In genomic region chr10:1212571-1213141, GRCh38 we compare ENCODE assay signal across 19 cellular contexts.
A peak's percentile ranks its signal among the peaks of the same experiment; 100 is the strongest.
DNase-seq lines count a peak whose midpoint lies in the region; ATAC-seq and TF ChIP-seq lines count a peak whose summit lies in the region.
"Had no signal": no experiment of that assay in that cellular context is flagged by ENCODE, and none has a peak within 500 bp of the region (broad histone marks: within the 10 kb centered on the region; RNA-seq: fewer than 3 reads in every experiment).

No MANE protein-coding gene starts in this region.

- POLR2A ChIA-PET in activated CD8-positive, alpha-beta T cell treated with anti-CD3 and anti-CD28 coated beads, Interleukin-2, amount 10 ng/mL, durations not matched to agents 7 days and 5 days (lab: Charles Lee) = no interaction called here

- H3K36me3 Mint-ChIP-seq in activated CD8-positive, alpha-beta T cell treated with anti-CD3 and anti-CD28 coated beads, Interleukin-2, amount 10 ng/mL, durations not matched to agents 7 days and 5 days (ENCODE audit: low read depth) = no peaks in the 10 kb centered on the region

- H3K27me3 Mint-ChIP-seq in activated CD8-positive, alpha-beta T cell treated with anti-CD3 and anti-CD28 coated beads, Interleukin-2, amount 10 ng/mL, durations not matched to agents 7 days and 5 days (ENCODE audit: low read depth) = no peaks in the 10 kb centered on the region

- CTCF ChIA-PET in activated CD8-positive, alpha-beta T cell treated with anti-CD3 and anti-CD28 coated beads, Interleukin-2, amount 10 ng/mL, durations not matched to agents 7 days and 5 days (lab: Charles Lee) = no interaction called here

- 73% methylated on average over 9 of the region's 9 CpGs for WGBS in right cardiac atrium

- no peak for ATAC-seq in activated CD8-positive, alpha-beta T cell treated with anti-CD3 and anti-CD28 coated beads, Interleukin-2, amount 10 ng/mL, durations not matched to agents 7 days and 5 days
- ATAC-seq in right cardiac atrium = no peak
- ATAC-seq: GM23338, Right ventricle myocardium inferior had no signal

- no peaks in the 10 kb centered on the region for H3K9me3 ChIP-seq in BE2C
- no peaks in the 10 kb centered on the region for H3K9me3 ChIP-seq in right cardiac atrium (ENCODE audit: control insufficient read depth, low read length)

- no peak overlapping the region for H3K4me3 ChIP-seq in BE2C (ENCODE audit: low read depth, low read length)
- H3K4me3 ChIP-seq in right cardiac atrium (ENCODE audit: low read length) = no peak overlapping the region
- H3K4me3 ChIP-seq: GM23338 had no signal

- no peaks in the 10 kb centered on the region for H3K36me3 ChIP-seq in BE2C

- DNase-seq in activated CD8-positive, alpha-beta memory T cell treated with anti-CD3 and anti-CD28 coated beads, Interleukin-2, amount 50 U/mL, for 48 hours = peak; percentile 44
- no peak for DNase-seq in activated CD8-positive, alpha-beta memory T cell treated with anti-CD3 and anti-CD28 coated beads for 24 hours
- DNase-seq in caudate nucleus (lab: John Stamatoyannopoulos, UW) = no peak
- DNase-seq in mesenteric fat pad (ENCODE audit: low spot score) = peak; percentile 82
- DNase-seq in activated CD8-positive, alpha-beta T cell treated with anti-CD3 and anti-CD28 coated beads, Interleukin-2, amount 10 ng/mL, durations not matched to agents 7 days and 5 days = no peak
- no peak for DNase-seq in BE2C
- DNase-seq in right cardiac atrium = no peak
- DNase-seq: 8988T, AML-193, EL, GF-D8, Kasumi-1, NCI-H2081 treated with DMSO at 0.1 percent for 48 hours, NCI-H446, NCI-H526 had no signal

- H3K4me3 Mint-ChIP-seq in activated CD8-positive, alpha-beta T cell treated with anti-CD3 and anti-CD28 coated beads, Interleukin-2, amount 10 ng/mL, durations not matched to agents 7 days and 5 days = no peak overlapping the region
- H3K4me3 Mint-ChIP-seq: GM23338 had no signal

- intact Hi-C loops in right cardiac atrium (cut with DNase I) = no loop called here

- H3K27ac Mint-ChIP-seq in activated CD8-positive, alpha-beta T cell treated with anti-CD3 and anti-CD28 coated beads, Interleukin-2, amount 10 ng/mL, durations not matched to agents 7 days and 5 days = no peak overlapping the region
- H3K27ac Mint-ChIP-seq: GM23338 had no signal

- H3K4me1 ChIP-seq in BE2C (no peaks in the 10 kb centered on the region), right cardiac atrium (ENCODE audit: control insufficient read depth, insufficient read depth, low read length) (no peaks in the 10 kb centered on the region)

- no peak for TF ChIP-seq CTCF in BE2C (IDR thresholded peaks at IDR 0.05; ENCODE audit: low read depth, low read length)

- no peaks in the 10 kb centered on the region for H3K9me3 Mint-ChIP-seq in activated CD8-positive, alpha-beta T cell treated with anti-CD3 and anti-CD28 coated beads, Interleukin-2, amount 10 ng/mL, durations not matched to agents 7 days and 5 days (ENCODE audit: insufficient read depth)
- H3K9me3 Mint-ChIP-seq: GM23338 had no signal

- peaks cover 2% of the 10 kb centered on the region for H3K4me1 Mint-ChIP-seq in activated CD8-positive, alpha-beta T cell treated with anti-CD3 and anti-CD28 coated beads, Interleukin-2, amount 10 ng/mL, durations not matched to agents 7 days and 5 days (ENCODE audit: low read depth)
- H3K4me1 Mint-ChIP-seq: GM23338 had no signal

- H3K27me3 ChIP-seq in BE2C (no peaks in the 10 kb centered on the region), right cardiac atrium (ENCODE audit: control insufficient read depth, insufficient read depth) (no peaks in the 10 kb centered on the region)

- H3K27ac ChIP-seq in caudate nucleus (ENCODE audit: low read depth, low read length) (peak overlapping the region; percentile 29), temporal lobe (ENCODE audit: low read depth, low read length) (peak overlapping the region; percentile 13), right cardiac atrium (ENCODE audit: low read length) (no peak overlapping the region)
- H3K27ac ChIP-seq: C4-2B had no signal

Comparison
In these comparisons a context has a peak if more than half of its experiments do, and no peak if none do; other contexts are left out.
1. DNase-seq: peak in activated CD8-positive, alpha-beta memory T cell treated with anti-CD3 and anti-CD28 coated beads, Interleukin-2, amount 50 U/mL, for 48 hours (single experiment) and mesenteric fat pad (single experiment); none in activated CD8-positive, alpha-beta memory T cell treated with anti-CD3 and anti-CD28 coated beads for 24 hours (single experiment), caudate nucleus (0 of 61), activated CD8-positive, alpha-beta T cell treated with anti-CD3 and anti-CD28 coated beads, Interleukin-2, amount 10 ng/mL, durations not matched to agents 7 days and 5 days (single experiment), BE2C (single experiment) and right cardiac atrium (0 of 3).